ENCODE assay signal across 8 cellular contexts in the genomic region with DNA sequence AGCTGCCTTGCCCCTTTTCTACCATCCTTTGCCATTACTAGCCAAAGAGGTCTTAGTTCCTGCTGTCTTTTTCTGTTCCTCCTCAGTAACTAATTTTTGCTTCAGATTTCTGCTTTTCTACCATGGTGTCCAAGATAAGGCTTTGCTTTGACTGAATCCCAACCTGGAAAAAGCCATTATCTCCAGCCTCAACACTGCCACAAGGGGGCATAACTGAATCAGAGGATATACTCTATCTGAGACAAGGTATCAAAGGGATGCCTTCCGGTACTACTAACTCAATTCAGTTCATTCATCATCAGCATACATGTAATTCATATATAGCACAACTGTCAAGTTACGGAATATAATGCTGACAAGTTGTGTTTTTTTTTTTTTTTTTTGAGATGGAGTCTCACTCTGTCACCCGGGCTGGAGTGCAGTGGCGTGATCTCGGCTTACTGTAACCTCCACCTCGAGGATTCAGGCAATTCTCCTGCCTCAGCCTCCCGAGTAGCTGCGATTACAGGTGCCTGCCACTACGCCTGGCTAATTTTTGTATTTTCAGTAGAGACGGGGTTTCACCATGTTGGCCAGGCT. TPM values are rescaled to one million over a fixed set of nuclear protein-coding genes. Genes with fewer than 3 reads are reported as not detected.
DNase-seq lines count a peak whose midpoint lies in the region; ATAC-seq, FAIRE-seq and TF ChIP-seq lines count a peak whose summit lies in the region.

No MANE protein-coding gene starts in this region.

- POLR2A ChIA-PET in OCI-LY7 (lab: Charles Lee) = interaction anchor here (0.7 to 1.7 kb wide), 4 partner anchors 10 to 1881 kb away, joined by 4 to 7 read pairs (median 6); no protein-coding TSS in a partner anchor

- no peaks in the 10 kb centered on the region for H3K27me3 Mint-ChIP-seq in HFFc6 (ENCODE audit: insufficient read depth)

- H3K4me3 ChIP-seq in heart left ventricle = no peak overlapping the region
- H3K4me3 ChIP-seq in OCI-LY7 (ENCODE audit: low read depth, low read length, poor library complexity, severe bottlenecking) = no peak overlapping the region
- no peak overlapping the region for H3K4me3 ChIP-seq in kidney (ENCODE audit: low read length in 2 of 2)
- no peak overlapping the region for H3K4me3 ChIP-seq in MG63

- H2AFZ ChIP-seq in OCI-LY7 (ENCODE audit: low read length) = no peak overlapping the region

- H3K9me3 ChIP-seq in heart left ventricle (no peaks in the 10 kb centered on the region), OCI-LY7 (ENCODE audit: low read length) (no peaks in the 10 kb centered on the region), kidney (ENCODE audit: control insufficient read depth in 1 of 2, low read length in 2 of 2) (no peaks in the 10 kb centered on the region), MG63 (no peaks in the 10 kb centered on the region)

- peaks cover 6% of the 10 kb centered on the region; the same call in 1 of the 2 replicates for H3K4me1 Mint-ChIP-seq in HFFc6 (ENCODE audit: low read depth)

- no peak overlapping the region for H3K27ac Mint-ChIP-seq in HFFc6

- H3K36me3 ChIP-seq in heart left ventricle (peaks cover 0 to 99% (median 75%) of the 10 kb centered on the region in 9 donors), OCI-LY7 (ENCODE audit: insufficient read depth, low read length) (peaks cover 7% of the 10 kb centered on the region; the same call in 1 of the 2 replicates), kidney (ENCODE audit: control insufficient read depth in 1 of 2, insufficient read depth in 2 of 2, low read length in 2 of 2) (peaks cover 2 to 11% of the 10 kb centered on the region in 2 donors), MG63 (peaks cover 13% of the 10 kb centered on the region)

- DNase-seq in heart left ventricle (no peak), Right ventricle myocardium inferior (ENCODE audit: missing footprints) (no peak), HFFc6 (peak; percentile 45), OCI-LY7 (ENCODE audit: low spot score) (peak; percentile 64), amniotic epithelial cell (ENCODE audit: low read depth) (peak; percentile 35), kidney (no peak), MG63 (no peak)
- DNase-seq in stimulated activated naive CD4-positive, alpha-beta T cell treated with Interleukin-2 at 50 U/mL for 16 hours (lab: John Stamatoyannopoulos, UW) = peak; percentile 4

- no peak overlapping the region for H3K4me3 Mint-ChIP-seq in HFFc6

- no peak overlapping the region for H3K9ac ChIP-seq in kidney (ENCODE audit: low read length in 2 of 2)

- CTCF ChIA-PET in OCI-LY7 (lab: Charles Lee; ENCODE audit: unreplicated experiment) = interaction anchor here (1.6 kb wide), 1 partner anchor 11 kb away, joined by 3 read pairs; a partner anchor contains a TSS

- H3K27me3 ChIP-seq in heart left ventricle = no peaks in the 10 kb centered on the region
- no peaks in the 10 kb centered on the region for H3K27me3 ChIP-seq in MG63

- H4K20me1 ChIP-seq in OCI-LY7 (ENCODE audit: insufficient read depth, low read length) = no peaks in the 10 kb centered on the region

- H3K36me3 Mint-ChIP-seq in HFFc6 (ENCODE audit: low read depth) = no peaks in the 10 kb centered on the region

- FAIRE-seq in kidney (lab: Jason Lieb, UNC) = no peak

- intact Hi-C loops in heart left ventricle (cut with DNase I) = loop anchor here in 2 of 10 donors (2.0 to 10.0 kb wide), 2 partner anchors 86 to 322 kb away; a partner anchor contains a TSS
- intact Hi-C loops in Right ventricle myocardium inferior (cut with DNase I) = no loop called here
- intact Hi-C loops in OCI-LY7 (cut with micrococcal nuclease; ENCODE audit: unreplicated experiment) = loop anchor here (1.0 kb wide), 1 partner anchor 319 kb away; no protein-coding TSS in a partner anchor
- intact Hi-C loops in kidney (cut with DNase I) = no loop called here

- ATAC-seq in heart left ventricle (peak in 1 of 4 donors; percentile 41), Right ventricle myocardium inferior (no peak)

- peak; percentile 26 to 60 (median 44) for TF ChIP-seq CTCF in heart left ventricle (IDR thresholded peaks at IDR 0.05)
- TF ChIP-seq CTCF in HFFc6 (IDR thresholded peaks at IDR 0.05) = peak; percentile 83
- TF ChIP-seq CTCF in OCI-LY7 (conservative IDR thresholded peaks at IDR 0.05; ENCODE audit: low read length) = peak; percentile 83
- TF ChIP-seq CTCF in kidney (IDR thresholded peaks at IDR 0.05; ENCODE audit: borderline replicate concordance, extremely low read depth, insufficient read depth) = peak; percentile 51

- H3K9me3 Mint-ChIP-seq in HFFc6 = no peaks in the 10 kb centered on the region

- no peak overlapping the region for H3K4me2 ChIP-seq in OCI-LY7 (ENCODE audit: low read length)

- peaks cover 0 to 5% (median 0%) of the 10 kb centered on the region in 12 donors for H3K4me1 ChIP-seq in heart left ventricle
- H3K4me1 ChIP-seq in OCI-LY7 (ENCODE audit: insufficient read depth, low read length, poor library complexity, severe bottlenecking) = no peaks in the 10 kb centered on the region
- no peaks in the 10 kb centered on the region for H3K4me1 ChIP-seq in kidney (ENCODE audit: control insufficient read depth in 1 of 2, insufficient read depth in 1 of 2, low read depth in 1 of 2, low read length in 2 of 2)

- BruUV-seq in OCI-LY7 (replicated peaks; lab: Mats Ljungman, UMichigan) = no TSS peak

- H3K79me2 ChIP-seq in OCI-LY7 (ENCODE audit: insufficient read depth, low read depth, low read length) = no peaks in the 10 kb centered on the region

- H3K9me2 ChIP-seq in OCI-LY7 (ENCODE audit: insufficient read depth, low read length) = no peaks in the 10 kb centered on the region

- H3K27ac ChIP-seq in heart left ventricle (no peak overlapping the region), OCI-LY7 (ENCODE audit: low read depth, low read length, poor library complexity, severe bottlenecking) (no peak overlapping the region), kidney (ENCODE audit: low read depth in 2 of 2, low read length in 2 of 2) (no peak overlapping the region)

- WGBS in heart left ventricle, 4 donors = 84 to 86% (median 85%) methylated on average over 10 of the region's 10 CpGs

- TF ChIP-seq POLR2A in heart left ventricle (IDR thresholded peaks at IDR 0.05) = no peak

RNA-seq across cellular contexts. Expression of a gene that starts 11.4 kb away (rescaled TPM):
- total RNA-seq in heart left ventricle (10 to 100 TPM in 2 of 9 donors, 1 to 10 TPM in 7; 6.8 to 11.0 (median 8.6) TPM), Right ventricle myocardium inferior (8.7 TPM), OCI-LY7 (2022) (10.4 and 12.8 TPM in 2 replicates), kidney (6.7 TPM)
- polyA plus RNA-seq in heart left ventricle (1 to 10 TPM; 5.7 to 5.9 TPM), kidney (ENCODE audit: insufficient read depth, low read depth, low replicate concordance) (8.0 TPM)
- total RNA-seq in HFFc6 (2021; fragmentation: NEBNext Ultra II Directional; extraction: Animal tissue kit (Norgen Biotek cat#: 25700)) = 1 to 10 TPM; 5.0 to 7.2 (median 7.0) TPM
- 8.7 and 10.4 TPM in 2 replicates for total RNA-seq in OCI-LY7 (2014; rRNA removed; shearing (Covaris generic))
- 8.9 and 12.0 TPM in 2 replicates for total RNA-seq in MG63 (2014; rRNA removed; shearing (Covaris generic); ENCODE audit: low replicate concordance)

RNA-seq across cellular contexts. Expression of a gene that starts 33.0 kb away (rescaled TPM):
- 10 to 100 TPM; 14.3 to 32.9 (median 26.2) TPM for total RNA-seq in heart left ventricle
- 10 to 100 TPM; 33.8 to 40.3 TPM for polyA plus RNA-seq in heart left ventricle
- total RNA-seq in Right ventricle myocardium inferior = 21.9 TPM
- total RNA-seq in HFFc6 (2021; fragmentation: NEBNext Ultra II Directional; extraction: Animal tissue kit (Norgen Biotek cat#: 25700)) = 10 to 100 TPM; 48.6 to 70.2 (median 60.3) TPM
- total RNA-seq in OCI-LY7 (2014; rRNA removed; shearing (Covaris generic)) = 49.3 and 59.3 TPM in 2 replicates
- 59.6 and 65.7 TPM in 2 replicates for total RNA-seq in OCI-LY7 (2022)
- 53.2 TPM for total RNA-seq in kidney
- 61.2 TPM for polyA plus RNA-seq in kidney (ENCODE audit: insufficient read depth, low read depth, low replicate concordance)
- 63.5 and 98.7 TPM in 2 replicates for total RNA-seq in MG63 (2014; rRNA removed; shearing (Covaris generic); ENCODE audit: low replicate concordance)

RNA-seq across cellular contexts. Expression of a gene that starts 33.1 kb away (rescaled TPM):
- total RNA-seq in heart left ventricle (10 to 100 TPM in 5 of 9 donors, 1 to 10 TPM in 4; 6.4 to 16.7 (median 10.7) TPM), Right ventricle myocardium inferior (15.1 TPM), OCI-LY7 (2022) (66.6 and 72.2 TPM in 2 replicates), kidney (23.5 TPM)
- polyA plus RNA-seq in heart left ventricle (1 to 10 TPM; 6.2 to 7.8 TPM), kidney (ENCODE audit: insufficient read depth, low read depth, low replicate concordance) (6.9 TPM)
- total RNA-seq in HFFc6 (2021; fragmentation: NEBNext Ultra II Directional; extraction: Animal tissue kit (Norgen Biotek cat#: 25700)) = 10 to 100 TPM; 18.9 to 22.8 (median 20.5) TPM
- total RNA-seq in OCI-LY7 (2014; rRNA removed; shearing (Covaris generic)) = 31.2 and 37.3 TPM in 2 replicates
- 23.9 and 35.5 TPM in 2 replicates for total RNA-seq in MG63 (2014; rRNA removed; shearing (Covaris generic); ENCODE audit: low replicate concordance)

Comparison
In these comparisons a context has a peak if more than half of its experiments do, and no peak if none do; other contexts are left out.
1. DNase-seq: peak in HFFc6 (single experiment), OCI-LY7 (single experiment), amniotic epithelial cell (single experiment) and stimulated activated naive CD4-positive, alpha-beta T cell treated with Interleukin-2 at 50 U/mL for 16 hours (single experiment); none in heart left ventricle (0 of 5), Right ventricle myocardium inferior (single experiment), kidney (single experiment) and MG63 (single experiment).
2. Peak in every context shown above with its lines, with median percentiles within 50 percentile points of each other: CTCF ChIP-seq.